26 cellular contexts compared by ENCODE assay signal in the genomic region with DNA sequence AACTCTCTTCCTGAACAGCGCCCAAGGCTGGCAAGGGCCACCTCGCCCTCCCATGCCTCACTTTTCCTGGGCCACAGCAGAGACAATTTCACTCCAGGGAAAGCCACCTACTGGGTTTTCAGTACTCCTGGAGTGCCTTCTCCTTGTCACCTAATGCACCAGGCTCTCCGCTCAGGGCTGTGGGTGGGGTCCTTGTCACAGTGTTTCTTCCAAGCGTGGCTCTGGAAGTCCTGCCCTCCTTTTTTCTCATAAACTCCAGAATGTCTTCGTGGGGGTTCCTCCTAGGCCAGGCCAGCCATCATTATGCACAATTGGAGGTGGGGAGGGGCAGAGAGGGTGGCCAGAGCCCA.
"Had no signal": no experiment of that assay in that cellular context is flagged by ENCODE, and none has a peak within 500 bp of the region (broad histone marks: within the 10 kb centered on the region; RNA-seq: fewer than 3 reads in every experiment).

No MANE protein-coding gene starts in this region.

- H3K27me3 ChIP-seq: adrenal gland had no signal

- H3K36me3 ChIP-seq: adrenal gland, SJSA1 had no signal

- H3K9me3 ChIP-seq: adrenal gland, SJSA1 had no signal

- FAIRE-seq: K562, TTC549 had no signal

- H3K4me1 ChIP-seq: adrenal gland, SJSA1 had no signal

- H3K4me3 ChIP-seq: adrenal gland, K562, SJSA1 had no signal

- H3K27ac ChIP-seq: adrenal gland, SJSA1 had no signal

- DNase-seq: activated CD4-positive, alpha-beta memory T cell treated with anti-CD3 and anti-CD28 coated beads for 36 hours; activated CD4-positive, alpha-beta T cell treated with anti-CD3 and anti-CD28 coated beads, Interleukin-2, amount 10 ng/mL, durations not matched to agents 7 days and 5 days; activated CD4-positive, CD25-positive, alpha-beta regulatory T cell; activated CD8-positive, alpha-beta memory T cell treated with anti-CD3 and anti-CD28 coated beads for 24 hours; activated gamma-delta T cell treated with Interleukin-2 at 50 U/mL for 16 hours; activated naive CD4-positive, alpha-beta T cell treated with anti-CD3 and anti-CD28 coated beads, Interleukin-2, amount 10 ng/mL, durations not matched to agents 7 days and 5 days; activated naive CD8-positive, alpha-beta T cell treated with anti-CD3 and anti-CD28 coated beads, Interleukin-2, amount 10 ng/mL, durations not matched to agents 7 days and 5 days; activated T-cell treated with anti-CD3 and anti-CD28 coated beads, Interleukin-2, amount 50 U/mL, for 4 hours; adrenal gland; anterior cingulate cortex; Karpas-422; NCI-H1105 treated with DMSO at 0.1 percent for 48 hours; NCI-H1436 treated with DMSO at 0.1 percent for 48 hours; NCI-H187; NCI-H2081; NCI-H510A treated with DMSO at 0.1 percent for 48 hours; NCI-H69; NK-92 treated with Interleukin-12 subunit alpha and Interleukin-12 subunit beta, amount 100 ng/mL, for 24 hours; OCI-M1; RPMI8226; SHP77; T-helper 17 cell; T-helper 9 cell had no signal
